8 cellular contexts compared by ENCODE assay signal in the genomic region with DNA sequence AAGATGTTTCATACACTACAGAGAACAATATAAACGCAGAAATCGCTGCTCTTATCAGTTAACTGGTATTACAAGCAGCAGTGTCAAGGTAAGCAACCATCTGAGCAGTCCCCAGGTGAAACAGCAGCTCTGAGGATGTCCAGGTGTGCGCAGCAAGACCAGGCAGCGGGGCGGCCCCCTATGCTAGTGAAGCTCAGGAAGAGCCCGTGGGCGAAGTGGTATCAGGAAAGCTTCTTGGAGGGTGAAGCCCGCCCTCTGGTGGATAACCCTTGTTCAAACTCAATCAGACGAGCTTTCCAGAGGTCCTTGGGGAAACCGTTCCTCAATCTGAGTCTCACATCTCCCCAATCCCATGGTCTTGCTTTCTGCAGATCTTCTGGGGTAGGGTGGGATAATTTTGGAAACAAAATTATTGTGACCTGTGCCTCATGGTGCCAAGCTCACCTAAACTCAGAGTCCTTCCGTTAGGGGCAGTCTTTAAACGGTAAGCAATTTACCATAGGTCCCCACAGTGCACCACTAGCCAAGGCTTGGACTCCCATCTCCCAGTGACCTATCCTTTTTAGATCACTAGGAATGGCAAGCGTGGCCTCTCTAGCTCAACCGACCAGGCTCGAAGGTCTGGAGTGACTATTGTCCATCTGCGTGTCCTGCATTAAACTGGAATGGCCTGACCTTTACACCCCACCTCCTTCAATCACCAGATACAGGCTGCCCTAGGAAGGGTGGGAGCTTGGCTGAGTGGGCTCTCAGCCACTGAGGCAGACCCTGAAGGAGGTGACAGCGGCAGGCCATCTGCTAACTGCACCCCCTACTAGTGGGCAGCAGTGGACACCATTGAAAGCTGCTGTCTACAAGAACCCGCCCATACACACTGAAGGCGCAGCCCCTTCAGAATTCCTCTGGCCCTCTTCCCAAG. TPM values are rescaled to one million over a fixed set of nuclear protein-coding genes. Genes with fewer than 3 reads are reported as not detected.
A peak's percentile ranks its signal among the peaks of the same experiment; 100 is the strongest.
DNase-seq lines count a peak whose midpoint lies in the region; ATAC-seq and TF ChIP-seq lines count a peak whose summit lies in the region.

No MANE protein-coding gene starts in this region.

- H3K4me1 Mint-ChIP-seq in nephron progenitor cell: peaks cover 11% of the 10 kb centered on the region

- H3K4me3 ChIP-seq in Peyer's patch (no peak overlapping the region), fibroblast of lung (replicated peaks in 1 of 4; ENCODE audit: control extremely low read depth in 1 of 4, insufficient read depth in 1 of 4, low read depth in 3 of 4, low read length in 4 of 4) (no peak overlapping the region)

- DNase-seq in DMS79 treated with DMSO at 0.1 percent for 48 hours (lab: John Stamatoyannopoulos, UW) (peak; percentile 94), Peyer's patch (peak; percentile 78 to 93 (median 79)), fibroblast of lung (ENCODE audit: low read depth in 2 of 2) (peak; percentile 70 to 85), nephron progenitor cell (peak; percentile 80)
- DNase-seq in activated T-cell treated with anti-CD3 and anti-CD28 coated beads, Interleukin-2, amount 50 U/mL, for 1 hour: peak; percentile 74
- peak; percentile 59 for DNase-seq in stimulated activated naive CD4-positive, alpha-beta T cell treated with Interleukin-2 at 50 U/mL for 16 hours (lab: John Stamatoyannopoulos, UW)

- no peak overlapping the region for H3K4me2 ChIP-seq in fibroblast of lung (ENCODE audit: extremely low read depth, insufficient read depth, low read length)

- no peaks in the 10 kb centered on the region for H3K27me3 ChIP-seq in Peyer's patch
- H3K27me3 ChIP-seq in fibroblast of lung (ENCODE audit: control insufficient read depth, insufficient read depth, low read length): peaks cover 12% of the 10 kb centered on the region

- H3K27me3 Mint-ChIP-seq in nephron progenitor cell (ENCODE audit: low read depth, poor library complexity): peaks cover 25% of the 10 kb centered on the region

- H3K27ac Mint-ChIP-seq in nephron progenitor cell: no peak overlapping the region

- no peak overlapping the region for H3K4me3 Mint-ChIP-seq in nephron progenitor cell

- H3K36me3 Mint-ChIP-seq in nephron progenitor cell (ENCODE audit: low read depth): no peaks in the 10 kb centered on the region

- no peak for ATAC-seq in GM19452 (IDR thresholded peaks at IDR 0.05; ENCODE audit: unreplicated experiment)

- no peak overlapping the region for H2AFZ ChIP-seq in fibroblast of lung (ENCODE audit: low read length)

- H3K9me3 ChIP-seq in Peyer's patch (no peaks in the 10 kb centered on the region), fibroblast of lung (ENCODE audit: control insufficient read depth, insufficient read depth, low read depth, low read length) (no peaks in the 10 kb centered on the region)

- H4K20me1 ChIP-seq in fibroblast of lung (ENCODE audit: control insufficient read depth, extremely low read depth, insufficient read depth, low read length): no peaks in the 10 kb centered on the region

- no peak overlapping the region for H3K9ac ChIP-seq in fibroblast of lung (ENCODE audit: insufficient read depth, low read length)

- H3K36me3 ChIP-seq in Peyer's patch (no peaks in the 10 kb centered on the region), fibroblast of lung (ENCODE audit: control insufficient read depth, insufficient read depth, low read length) (no peaks in the 10 kb centered on the region)

- H3K4me1 ChIP-seq in Peyer's patch (no peaks in the 10 kb centered on the region), fibroblast of lung (ENCODE audit: control insufficient read depth, extremely low read depth, insufficient read depth, low read length) (no peaks in the 10 kb centered on the region)

- no peak for TF ChIP-seq POLR2A in Peyer's patch (IDR thresholded peaks at IDR 0.05)

- H3K27ac ChIP-seq in Peyer's patch (no peak overlapping the region), fibroblast of lung (ENCODE audit: insufficient read depth, low read length) (no peak overlapping the region)

- H3K9me3 Mint-ChIP-seq in nephron progenitor cell: no peaks in the 10 kb centered on the region

- peak; percentile 47; the same call in 1 of the 2 replicates for TF ChIP-seq CTCF in LNCAP (IDR thresholded peaks at IDR 0.05)
- TF ChIP-seq CTCF in Peyer's patch (IDR thresholded peaks at IDR 0.05): peak; percentile 64 to 85 (median 82)
- TF ChIP-seq CTCF in fibroblast of lung (conservative IDR thresholded peaks at IDR 0.05 in 1 of 2, IDR thresholded peaks at IDR 0.05 in 1 of 2; ENCODE audit: low read depth in 1 of 2, low read length in 2 of 2): peak; percentile 70 to 73
- peak; percentile 75 for TF ChIP-seq CTCF in nephron progenitor cell (IDR thresholded peaks at IDR 0.05)

- no peaks in the 10 kb centered on the region for H3K79me2 ChIP-seq in fibroblast of lung (ENCODE audit: control insufficient read depth, insufficient read depth, low read length)

RNA-seq across cellular contexts. Expression of a gene that starts 13.6 kb away (rescaled TPM):
- total RNA-seq in Peyer's patch (1 to 10 TPM in 3 of 4 donors, not detected in 1; 1.3 to 6.6 (median 1.3) TPM), fibroblast of lung (not detected in 2 replicates)
- not detected in 2 replicates for polyA plus RNA-seq in fibroblast of lung
- polyA plus RNA-seq in fibroblast of lung (2012): not detected in 2 replicates
- not detected in 2 replicates for polyA minus RNA-seq in fibroblast of lung (ENCODE audit: low replicate concordance)

RNA-seq across cellular contexts. Expression of a gene that starts 23.5 kb away (rescaled TPM):
- total RNA-seq in Peyer's patch (not detected), fibroblast of lung (not detected in 2 replicates)
- polyA plus RNA-seq in fibroblast of lung: not detected in 2 replicates
- not detected in 2 replicates for polyA plus RNA-seq in fibroblast of lung (2012)
- not detected in 2 replicates for polyA minus RNA-seq in fibroblast of lung (ENCODE audit: low replicate concordance)

RNA-seq across cellular contexts. Expression of a gene that starts 24.4 kb away (rescaled TPM):
- total RNA-seq in Peyer's patch (10 to 100 TPM; 11.7 to 19.5 (median 15.5) TPM), fibroblast of lung (30.7 and 38.8 TPM in 2 replicates)
- 17.6 and 19.8 TPM in 2 replicates for polyA plus RNA-seq in fibroblast of lung
- polyA plus RNA-seq in fibroblast of lung (2012): 46.2 and 54.4 TPM in 2 replicates
- polyA minus RNA-seq in fibroblast of lung (ENCODE audit: low replicate concordance): 6.5 and 17.9 TPM in 2 replicates

RNA-seq across cellular contexts. Expression of a gene that starts 26.3 kb away (rescaled TPM):
- total RNA-seq in Peyer's patch (not detected), fibroblast of lung (not detected in 2 replicates)
- not detected in 2 replicates for polyA plus RNA-seq in fibroblast of lung
- polyA plus RNA-seq in fibroblast of lung (2012): 0.36 and 0.37 TPM in 2 replicates
- polyA minus RNA-seq in fibroblast of lung (ENCODE audit: low replicate concordance): not detected in 2 replicates

RNA-seq across cellular contexts. Expression of a gene that starts 32.0 kb away (rescaled TPM):
- 100 to 1,000 TPM in 2 of 4 donors, 10 to 100 TPM in 2; 28.9 to 160 (median 105) TPM for total RNA-seq in Peyer's patch
- not detected in 2 replicates for total RNA-seq in fibroblast of lung
- 0.08 TPM in 1 of 2 replicates, not detected in the other for polyA plus RNA-seq in fibroblast of lung
- not detected in 2 replicates for polyA plus RNA-seq in fibroblast of lung (2012)
- not detected in 2 replicates for polyA minus RNA-seq in fibroblast of lung (ENCODE audit: low replicate concordance)
